1 cellular context compared by ENCODE assay signal in the genomic region with DNA sequence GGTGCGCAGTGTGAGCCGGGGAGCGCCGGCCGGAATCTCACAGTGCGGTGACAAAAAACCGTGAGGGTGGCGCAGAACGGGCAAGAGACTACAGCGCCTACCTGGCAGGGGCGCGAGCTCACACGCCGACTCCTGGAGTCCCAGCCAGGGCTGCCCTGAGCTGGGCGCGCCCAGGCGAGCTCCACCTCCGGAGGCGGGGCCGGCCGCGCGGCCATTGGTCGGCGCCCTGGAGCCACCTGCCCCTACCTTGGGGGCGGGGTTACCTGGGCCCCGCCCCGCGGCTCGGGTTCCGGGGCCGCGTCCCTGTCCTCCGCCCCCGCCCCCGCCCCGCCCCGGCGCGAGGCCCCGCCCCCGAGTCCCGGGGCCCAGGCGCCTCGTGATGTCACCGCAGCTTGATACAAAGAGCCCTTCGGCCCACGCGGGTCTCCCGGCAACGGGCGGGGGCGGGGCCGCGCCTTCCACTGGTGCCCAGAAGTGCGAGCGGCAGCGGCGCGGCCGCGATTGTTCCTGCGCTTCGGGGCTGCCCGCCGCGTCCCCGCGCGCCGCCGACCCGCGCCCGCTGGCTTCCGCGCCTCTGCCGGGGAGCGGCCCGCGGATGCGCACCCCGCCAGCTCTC.
A peak's percentile ranks its signal among the peaks of the same experiment; 100 is the strongest.
TF ChIP-seq lines count a peak whose summit lies in the region.

No MANE protein-coding gene starts in this region.

TF ChIP-seq in HepG2, 621 proteins besides CTCF, POLR2A, EP300 and RAD21 (continued from another document and continues in another):
- TF ChIP-seq, protein P1, sequence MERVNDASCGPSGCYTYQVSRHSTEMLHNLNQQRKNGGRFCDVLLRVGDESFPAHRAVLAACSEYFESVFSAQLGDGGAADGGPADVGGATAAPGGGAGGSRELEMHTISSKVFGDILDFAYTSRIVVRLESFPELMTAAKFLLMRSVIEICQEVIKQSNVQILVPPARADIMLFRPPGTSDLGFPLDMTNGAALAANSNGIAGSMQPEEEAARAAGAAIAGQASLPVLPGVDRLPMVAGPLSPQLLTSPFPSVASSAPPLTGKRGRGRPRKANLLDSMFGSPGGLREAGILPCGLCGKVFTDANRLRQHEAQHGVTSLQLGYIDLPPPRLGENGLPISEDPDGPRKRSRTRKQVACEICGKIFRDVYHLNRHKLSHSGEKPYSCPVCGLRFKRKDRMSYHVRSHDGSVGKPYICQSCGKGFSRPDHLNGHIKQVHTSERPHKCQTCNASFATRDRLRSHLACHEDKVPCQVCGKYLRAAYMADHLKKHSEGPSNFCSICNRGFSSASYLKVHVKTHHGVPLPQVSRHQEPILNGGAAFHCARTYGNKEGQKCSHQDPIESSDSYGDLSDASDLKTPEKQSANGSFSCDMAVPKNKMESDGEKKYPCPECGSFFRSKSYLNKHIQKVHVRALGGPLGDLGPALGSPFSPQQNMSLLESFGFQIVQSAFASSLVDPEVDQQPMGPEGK (CRISPR knock-in tag; IDR thresholded peaks at IDR 0.05), result 0 out of 2 replicates have a peak, but pooled peaks have one; percentile 17
- TF ChIP-seq, protein P2, sequence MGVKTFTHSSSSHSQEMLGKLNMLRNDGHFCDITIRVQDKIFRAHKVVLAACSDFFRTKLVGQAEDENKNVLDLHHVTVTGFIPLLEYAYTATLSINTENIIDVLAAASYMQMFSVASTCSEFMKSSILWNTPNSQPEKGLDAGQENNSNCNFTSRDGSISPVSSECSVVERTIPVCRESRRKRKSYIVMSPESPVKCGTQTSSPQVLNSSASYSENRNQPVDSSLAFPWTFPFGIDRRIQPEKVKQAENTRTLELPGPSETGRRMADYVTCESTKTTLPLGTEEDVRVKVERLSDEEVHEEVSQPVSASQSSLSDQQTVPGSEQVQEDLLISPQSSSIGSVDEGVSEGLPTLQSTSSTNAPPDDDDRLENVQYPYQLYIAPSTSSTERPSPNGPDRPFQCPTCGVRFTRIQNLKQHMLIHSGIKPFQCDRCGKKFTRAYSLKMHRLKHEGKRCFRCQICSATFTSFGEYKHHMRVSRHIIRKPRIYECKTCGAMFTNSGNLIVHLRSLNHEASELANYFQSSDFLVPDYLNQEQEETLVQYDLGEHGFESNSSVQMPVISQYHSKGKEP (CRISPR knock-in tag; IDR thresholded peaks at IDR 0.05), result no peak
- no peak for TF ChIP-seq AGO1 (IDR thresholded peaks at IDR 0.05; ENCODE audit: low read depth, low read length, poor library complexity, severe bottlenecking)
- TF ChIP-seq HDAC1 (CRISPR knock-in tag; IDR thresholded peaks at IDR 0.05), result peak; percentile 81
- no peak for TF ChIP-seq ZBTB1 (CRISPR knock-in tag; IDR thresholded peaks at IDR 0.05; ENCODE audit: borderline replicate concordance)
- TF ChIP-seq PCBP1 (IDR thresholded peaks at IDR 0.05; ENCODE audit: borderline replicate concordance, low read depth, low read length), result no peak
- TF ChIP-seq, protein P3, sequence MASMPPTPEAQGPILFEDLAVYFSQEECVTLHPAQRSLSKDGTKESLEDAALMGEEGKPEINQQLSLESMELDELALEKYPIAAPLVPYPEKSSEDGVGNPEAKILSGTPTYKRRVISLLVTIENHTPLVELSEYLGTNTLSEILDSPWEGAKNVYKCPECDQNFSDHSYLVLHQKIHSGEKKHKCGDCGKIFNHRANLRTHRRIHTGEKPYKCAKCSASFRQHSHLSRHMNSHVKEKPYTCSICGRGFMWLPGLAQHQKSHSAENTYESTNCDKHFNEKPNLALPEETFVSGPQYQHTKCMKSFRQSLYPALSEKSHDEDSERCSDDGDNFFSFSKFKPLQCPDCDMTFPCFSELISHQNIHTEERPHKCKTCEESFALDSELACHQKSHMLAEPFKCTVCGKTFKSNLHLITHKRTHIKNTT (CRISPR knock-in tag; IDR thresholded peaks at IDR 0.05), result no peak
- TF ChIP-seq, protein P4, sequence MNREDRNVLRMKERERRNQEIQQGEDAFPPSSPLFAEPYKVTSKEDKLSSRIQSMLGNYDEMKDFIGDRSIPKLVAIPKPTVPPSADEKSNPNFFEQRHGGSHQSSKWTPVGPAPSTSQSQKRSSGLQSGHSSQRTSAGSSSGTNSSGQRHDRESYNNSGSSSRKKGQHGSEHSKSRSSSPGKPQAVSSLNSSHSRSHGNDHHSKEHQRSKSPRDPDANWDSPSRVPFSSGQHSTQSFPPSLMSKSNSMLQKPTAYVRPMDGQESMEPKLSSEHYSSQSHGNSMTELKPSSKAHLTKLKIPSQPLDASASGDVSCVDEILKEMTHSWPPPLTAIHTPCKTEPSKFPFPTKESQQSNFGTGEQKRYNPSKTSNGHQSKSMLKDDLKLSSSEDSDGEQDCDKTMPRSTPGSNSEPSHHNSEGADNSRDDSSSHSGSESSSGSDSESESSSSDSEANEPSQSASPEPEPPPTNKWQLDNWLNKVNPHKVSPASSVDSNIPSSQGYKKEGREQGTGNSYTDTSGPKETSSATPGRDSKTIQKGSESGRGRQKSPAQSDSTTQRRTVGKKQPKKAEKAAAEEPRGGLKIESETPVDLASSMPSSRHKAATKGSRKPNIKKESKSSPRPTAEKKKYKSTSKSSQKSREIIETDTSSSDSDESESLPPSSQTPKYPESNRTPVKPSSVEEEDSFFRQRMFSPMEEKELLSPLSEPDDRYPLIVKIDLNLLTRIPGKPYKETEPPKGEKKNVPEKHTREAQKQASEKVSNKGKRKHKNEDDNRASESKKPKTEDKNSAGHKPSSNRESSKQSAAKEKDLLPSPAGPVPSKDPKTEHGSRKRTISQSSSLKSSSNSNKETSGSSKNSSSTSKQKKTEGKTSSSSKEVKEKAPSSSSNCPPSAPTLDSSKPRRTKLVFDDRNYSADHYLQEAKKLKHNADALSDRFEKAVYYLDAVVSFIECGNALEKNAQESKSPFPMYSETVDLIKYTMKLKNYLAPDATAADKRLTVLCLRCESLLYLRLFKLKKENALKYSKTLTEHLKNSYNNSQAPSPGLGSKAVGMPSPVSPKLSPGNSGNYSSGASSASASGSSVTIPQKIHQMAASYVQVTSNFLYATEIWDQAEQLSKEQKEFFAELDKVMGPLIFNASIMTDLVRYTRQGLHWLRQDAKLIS (CRISPR knock-in tag; IDR thresholded peaks at IDR 0.05), result no peak
- TF ChIP-seq, protein P5, sequence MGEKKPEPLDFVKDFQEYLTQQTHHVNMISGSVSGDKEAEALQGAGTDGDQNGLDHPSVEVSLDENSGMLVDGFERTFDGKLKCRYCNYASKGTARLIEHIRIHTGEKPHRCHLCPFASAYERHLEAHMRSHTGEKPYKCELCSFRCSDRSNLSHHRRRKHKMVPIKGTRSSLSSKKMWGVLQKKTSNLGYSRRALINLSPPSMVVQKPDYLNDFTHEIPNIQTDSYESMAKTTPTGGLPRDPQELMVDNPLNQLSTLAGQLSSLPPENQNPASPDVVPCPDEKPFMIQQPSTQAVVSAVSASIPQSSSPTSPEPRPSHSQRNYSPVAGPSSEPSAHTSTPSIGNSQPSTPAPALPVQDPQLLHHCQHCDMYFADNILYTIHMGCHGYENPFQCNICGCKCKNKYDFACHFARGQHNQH (CRISPR knock-in tag; IDR thresholded peaks at IDR 0.05), result 0 out of 2 replicates have a peak, but pooled peaks have one; percentile 22
- TF ChIP-seq NPAS2 (CRISPR knock-in tag; IDR thresholded peaks at IDR 0.05; ENCODE audit: borderline replicate concordance), result no peak
- TF ChIP-seq, protein P6, sequence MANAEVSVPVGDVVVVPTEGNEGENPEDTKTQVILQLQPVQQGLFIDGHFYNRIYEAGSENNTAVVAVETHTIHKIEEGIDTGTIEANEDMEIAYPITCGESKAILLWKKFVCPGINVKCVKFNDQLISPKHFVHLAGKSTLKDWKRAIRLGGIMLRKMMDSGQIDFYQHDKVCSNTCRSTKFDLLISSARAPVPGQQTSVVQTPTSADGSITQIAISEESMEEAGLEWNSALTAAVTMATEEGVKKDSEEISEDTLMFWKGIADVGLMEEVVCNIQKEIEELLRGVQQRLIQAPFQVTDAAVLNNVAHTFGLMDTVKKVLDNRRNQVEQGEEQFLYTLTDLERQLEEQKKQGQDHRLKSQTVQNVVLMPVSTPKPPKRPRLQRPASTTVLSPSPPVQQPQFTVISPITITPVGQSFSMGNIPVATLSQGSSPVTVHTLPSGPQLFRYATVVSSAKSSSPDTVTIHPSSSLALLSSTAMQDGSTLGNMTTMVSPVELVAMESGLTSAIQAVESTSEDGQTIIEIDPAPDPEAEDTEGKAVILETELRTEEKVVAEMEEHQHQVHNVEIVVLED (CRISPR knock-in tag; IDR thresholded peaks at IDR 0.05; ENCODE audit: borderline replicate concordance), result no peak
- TF ChIP-seq FOXK1 (CRISPR knock-in tag; IDR thresholded peaks at IDR 0.05; ENCODE audit: borderline replicate concordance, low read depth), result no peak
- 0 out of 2 replicates have a peak, but pooled peaks have one; percentile 22 for TF ChIP-seq ZNF343 (CRISPR knock-in tag; IDR thresholded peaks at IDR 0.05)
- TF ChIP-seq, protein P7, sequence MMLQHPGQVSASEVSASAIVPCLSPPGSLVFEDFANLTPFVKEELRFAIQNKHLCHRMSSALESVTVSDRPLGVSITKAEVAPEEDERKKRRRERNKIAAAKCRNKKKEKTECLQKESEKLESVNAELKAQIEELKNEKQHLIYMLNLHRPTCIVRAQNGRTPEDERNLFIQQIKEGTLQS (CRISPR knock-in tag; IDR thresholded peaks at IDR 0.05), result no peak
- TF ChIP-seq ZNF766 (CRISPR knock-in tag; IDR thresholded peaks at IDR 0.05; ENCODE audit: borderline replicate concordance), result no peak
- no peak for TF ChIP-seq BRD4 (CRISPR knock-in tag; IDR thresholded peaks at IDR 0.05)
- TF ChIP-seq, protein P8, sequence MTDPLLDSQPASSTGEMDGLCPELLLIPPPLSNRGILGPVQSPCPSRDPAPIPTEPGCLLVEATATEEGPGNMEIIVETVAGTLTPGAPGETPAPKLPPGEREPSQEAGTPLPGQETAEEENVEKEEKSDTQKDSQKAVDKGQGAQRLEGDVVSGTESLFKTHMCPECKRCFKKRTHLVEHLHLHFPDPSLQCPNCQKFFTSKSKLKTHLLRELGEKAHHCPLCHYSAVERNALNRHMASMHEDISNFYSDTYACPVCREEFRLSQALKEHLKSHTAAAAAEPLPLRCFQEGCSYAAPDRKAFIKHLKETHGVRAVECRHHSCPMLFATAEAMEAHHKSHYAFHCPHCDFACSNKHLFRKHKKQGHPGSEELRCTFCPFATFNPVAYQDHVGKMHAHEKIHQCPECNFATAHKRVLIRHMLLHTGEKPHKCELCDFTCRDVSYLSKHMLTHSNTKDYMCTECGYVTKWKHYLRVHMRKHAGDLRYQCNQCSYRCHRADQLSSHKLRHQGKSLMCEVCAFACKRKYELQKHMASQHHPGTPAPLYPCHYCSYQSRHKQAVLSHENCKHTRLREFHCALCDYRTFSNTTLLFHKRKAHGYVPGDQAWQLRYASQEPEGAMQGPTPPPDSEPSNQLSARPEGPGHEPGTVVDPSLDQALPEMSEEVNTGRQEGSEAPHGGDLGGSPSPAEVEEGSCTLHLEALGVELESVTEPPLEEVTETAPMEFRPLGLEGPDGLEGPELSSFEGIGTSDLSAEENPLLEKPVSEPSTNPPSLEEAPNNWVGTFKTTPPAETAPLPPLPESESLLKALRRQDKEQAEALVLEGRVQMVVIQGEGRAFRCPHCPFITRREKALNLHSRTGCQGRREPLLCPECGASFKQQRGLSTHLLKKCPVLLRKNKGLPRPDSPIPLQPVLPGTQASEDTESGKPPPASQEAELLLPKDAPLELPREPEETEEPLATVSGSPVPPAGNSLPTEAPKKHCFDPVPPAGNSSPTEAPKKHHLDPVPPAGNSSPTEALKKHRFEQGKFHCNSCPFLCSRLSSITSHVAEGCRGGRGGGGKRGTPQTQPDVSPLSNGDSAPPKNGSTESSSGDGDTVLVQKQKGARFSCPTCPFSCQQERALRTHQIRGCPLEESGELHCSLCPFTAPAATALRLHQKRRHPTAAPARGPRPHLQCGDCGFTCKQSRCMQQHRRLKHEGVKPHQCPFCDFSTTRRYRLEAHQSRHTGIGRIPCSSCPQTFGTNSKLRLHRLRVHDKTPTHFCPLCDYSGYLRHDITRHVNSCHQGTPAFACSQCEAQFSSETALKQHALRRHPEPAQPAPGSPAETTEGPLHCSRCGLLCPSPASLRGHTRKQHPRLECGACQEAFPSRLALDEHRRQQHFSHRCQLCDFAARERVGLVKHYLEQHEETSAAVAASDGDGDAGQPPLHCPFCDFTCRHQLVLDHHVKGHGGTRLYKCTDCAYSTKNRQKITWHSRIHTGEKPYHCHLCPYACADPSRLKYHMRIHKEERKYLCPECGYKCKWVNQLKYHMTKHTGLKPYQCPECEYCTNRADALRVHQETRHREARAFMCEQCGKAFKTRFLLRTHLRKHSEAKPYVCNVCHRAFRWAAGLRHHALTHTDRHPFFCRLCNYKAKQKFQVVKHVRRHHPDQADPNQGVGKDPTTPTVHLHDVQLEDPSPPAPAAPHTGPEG (CRISPR knock-in tag; IDR thresholded peaks at IDR 0.05), result 0 out of 2 replicates have a peak, but pooled peaks have one; percentile 66
- peak; percentile 44; the same call in 1 of the 2 replicates for TF ChIP-seq ZNF768 (CRISPR knock-in tag; IDR thresholded peaks at IDR 0.05)
- TF ChIP-seq, protein P9, sequence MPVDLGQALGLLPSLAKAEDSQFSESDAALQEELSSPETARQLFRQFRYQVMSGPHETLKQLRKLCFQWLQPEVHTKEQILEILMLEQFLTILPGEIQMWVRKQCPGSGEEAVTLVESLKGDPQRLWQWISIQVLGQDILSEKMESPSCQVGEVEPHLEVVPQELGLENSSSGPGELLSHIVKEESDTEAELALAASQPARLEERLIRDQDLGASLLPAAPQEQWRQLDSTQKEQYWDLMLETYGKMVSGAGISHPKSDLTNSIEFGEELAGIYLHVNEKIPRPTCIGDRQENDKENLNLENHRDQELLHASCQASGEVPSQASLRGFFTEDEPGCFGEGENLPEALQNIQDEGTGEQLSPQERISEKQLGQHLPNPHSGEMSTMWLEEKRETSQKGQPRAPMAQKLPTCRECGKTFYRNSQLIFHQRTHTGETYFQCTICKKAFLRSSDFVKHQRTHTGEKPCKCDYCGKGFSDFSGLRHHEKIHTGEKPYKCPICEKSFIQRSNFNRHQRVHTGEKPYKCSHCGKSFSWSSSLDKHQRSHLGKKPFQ (CRISPR knock-in tag; IDR thresholded peaks at IDR 0.05; ENCODE audit: insufficient replicate concordance), result peak; percentile 78
- TF ChIP-seq, protein P10, sequence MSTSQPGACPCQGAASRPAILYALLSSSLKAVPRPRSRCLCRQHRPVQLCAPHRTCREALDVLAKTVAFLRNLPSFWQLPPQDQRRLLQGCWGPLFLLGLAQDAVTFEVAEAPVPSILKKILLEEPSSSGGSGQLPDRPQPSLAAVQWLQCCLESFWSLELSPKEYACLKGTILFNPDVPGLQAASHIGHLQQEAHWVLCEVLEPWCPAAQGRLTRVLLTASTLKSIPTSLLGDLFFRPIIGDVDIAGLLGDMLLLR (CRISPR knock-in tag; IDR thresholded peaks at IDR 0.05), result peak; percentile 55; the same call in 1 of the 2 replicates
- TF ChIP-seq ZNF816 (CRISPR knock-in tag; IDR thresholded peaks at IDR 0.05; ENCODE audit: borderline replicate concordance), result no peak
- TF ChIP-seq ZNF616 (CRISPR knock-in tag; IDR thresholded peaks at IDR 0.05; ENCODE audit: low read depth), result 0 out of 2 replicates have a peak, but pooled peaks have one; percentile 36
- TF ChIP-seq ADNP (CRISPR knock-in tag; IDR thresholded peaks at IDR 0.05), result no peak
- no peak for TF ChIP-seq ONECUT2 (CRISPR knock-in tag; IDR thresholded peaks at IDR 0.05)
- TF ChIP-seq ZNF747 (CRISPR knock-in tag; IDR thresholded peaks at IDR 0.05; ENCODE audit: borderline replicate concordance), result no peak
- TF ChIP-seq ZNF644 (CRISPR knock-in tag; IDR thresholded peaks at IDR 0.05; ENCODE audit: low read depth), result no peak
- no peak; the same call in 1 of the 2 replicates for TF ChIP-seq ZNF124 (CRISPR knock-in tag; IDR thresholded peaks at IDR 0.05)
- peak; percentile 60; the same call in 1 of the 2 replicates for TF ChIP-seq MAZ (IDR thresholded peaks at IDR 0.05; ENCODE audit: borderline replicate concordance, low read depth, low read length)
- TF ChIP-seq MAZ (CRISPR knock-in tag; IDR thresholded peaks at IDR 0.05; ENCODE audit: low read depth), result 0 out of 2 replicates have a peak, but pooled peaks have one; percentile 69
- TF ChIP-seq POGZ (CRISPR knock-in tag; IDR thresholded peaks at IDR 0.05), result peak; percentile 62; the same call in 1 of the 2 replicates
